Comparison of ENCODE assay signal across 8 cellular contexts in genomic region chr11:6320411-6321207, GRCh38. TPM values are rescaled to one million over a fixed set of nuclear protein-coding genes. Genes with fewer than 3 reads are reported as not detected.
A peak's percentile ranks its signal among the peaks of the same experiment; 100 is the strongest.
DNase-seq lines count a peak whose midpoint lies in the region; ATAC-seq, FAIRE-seq and TF ChIP-seq lines count a peak whose summit lies in the region.

Gene CAVIN3, minus strand, starts transcription at chr11:6320501. Its CDS starts 25 bp downstream, at chr11:6320476.

- H3K27me3 ChIP-seq in uterus: no peaks in the 10 kb centered on the region

- TF ChIP-seq EP300 in A549 (IDR thresholded peaks at IDR 0.05): no peak

- 66% methylated on average over 28 of the region's 44 CpGs for WGBS in A549 (ENCODE audit: missing lambda C conversion rate)

- FAIRE-seq in A549 (lab: Jason Lieb, UNC): no peak

- peaks cover 22% of the 10 kb centered on the region for H3K36me3 Mint-ChIP-seq in activated T-helper 17 cell treated with anti-CD3 and anti-CD28 coated beads, Interleukin-2, amount 50 U/mL, for 72 hours (ENCODE audit: low read depth)
- H3K36me3 Mint-ChIP-seq in osteocyte (ENCODE audit: unreplicated experiment): no peaks in the 10 kb centered on the region

- POLR2A ChIA-PET in A549 (lab: Yijun Ruan, JAX): interaction anchor here (0.7 to 2.0 kb wide), 9 partner anchors 12 to 85 kb away, joined by 3 to 12 read pairs (median 5); partner anchors contain the start of genes CNGA4 and FHIP1B

- H3K9me3 ChIP-seq in A549 (no peaks in the 10 kb centered on the region), uterus (no peaks in the 10 kb centered on the region)

- no peaks in the 10 kb centered on the region for H3K36me3 ChIP-seq in uterus

- intact Hi-C loops in uterus (cut with DNase I; ENCODE audit: low total_unique reads): no loop called here

- no peak for TF ChIP-seq RAD21 in A549 (conservative IDR thresholded peaks at IDR 0.05 in 1 of 2, IDR thresholded peaks at IDR 0.05 in 1 of 2)

- peaks cover 24% of the 10 kb centered on the region for H3K4me1 Mint-ChIP-seq in activated T-helper 17 cell treated with anti-CD3 and anti-CD28 coated beads, Interleukin-2, amount 50 U/mL, for 72 hours
- peaks cover 54% of the 10 kb centered on the region for H3K4me1 Mint-ChIP-seq in osteocyte (ENCODE audit: unreplicated experiment)

- TF ChIP-seq CTCF in A549 (IDR thresholded peaks at IDR 0.05) (no peak), fibroblast of villous mesenchyme (IDR thresholded peaks at IDR 0.05; ENCODE audit: insufficient read depth, low read depth, low read length) (no peak), osteocyte (IDR thresholded peaks at IDR 0.05) (no peak), uterus (IDR thresholded peaks at IDR 0.05) (no peak)

- peak within 1 kb of the TSS; percentile 99 for H3K27ac Mint-ChIP-seq in activated T-helper 17 cell treated with anti-CD3 and anti-CD28 coated beads, Interleukin-2, amount 50 U/mL, for 72 hours
- H3K27ac Mint-ChIP-seq in osteocyte (ENCODE audit: unreplicated experiment): peak within 1 kb of the TSS; percentile 97

- DNase-seq in A549 (ENCODE audit: low read depth in 1 of 2, low spot score in 1 of 2): peak; percentile 23 to 51
- peak; percentile 75 for DNase-seq in HS-27A (ENCODE audit: low read depth)
- DNase-seq in fibroblast of villous mesenchyme (ENCODE audit: low read depth): peak; percentile 91
- DNase-seq in osteocyte (ENCODE audit: extremely low spot score, unreplicated experiment): peak; percentile 88
- peak; percentile 89 to 91 for DNase-seq in uterus
- DNase-seq in pons (ENCODE audit: low spot score): no peak

- H3K4me2 ChIP-seq in A549: peak within 1 kb of the TSS; percentile 91

- H3K4me1 ChIP-seq in A549: peaks cover 15% of the 10 kb centered on the region; the same call in 2 of the 3 replicates
- no peaks in the 10 kb centered on the region for H3K4me1 ChIP-seq in uterus

- peak; percentile 74 to 77 for ATAC-seq in A549
- peak; percentile 32 for ATAC-seq in GM19043 (IDR thresholded peaks at IDR 0.05; ENCODE audit: low read depth, unreplicated experiment)
- ATAC-seq in activated T-helper 17 cell treated with anti-CD3 and anti-CD28 coated beads, Interleukin-2, amount 50 U/mL, for 72 hours (replicated peaks): peak; percentile 73

- H3K27ac ChIP-seq in A549: peak within 1 kb of the TSS; percentile 81 to 93
- peak within 1 kb of the TSS; percentile 94 to 99 for H3K27ac ChIP-seq in uterus

- H3K4me3 ChIP-seq in A549: peak within 1 kb of the TSS; percentile 54
- H3K4me3 ChIP-seq in fibroblast of villous mesenchyme (ENCODE audit: low read depth, low read length): peak within 1 kb of the TSS; percentile 78
- peak within 1 kb of the TSS; percentile 53 to 74 for H3K4me3 ChIP-seq in uterus

- peak within 1 kb of the TSS; percentile 91 for H3K4me3 Mint-ChIP-seq in activated T-helper 17 cell treated with anti-CD3 and anti-CD28 coated beads, Interleukin-2, amount 50 U/mL, for 72 hours
- H3K4me3 Mint-ChIP-seq in osteocyte (ENCODE audit: unreplicated experiment): peak within 1 kb of the TSS; percentile 76

- CTCF ChIA-PET in A549 (lab: Yijun Ruan, JAX): interaction anchor here (0.9 to 2.4 kb wide), 9 partner anchors 20 to 328 kb away, joined by 3 to 14 read pairs (median 5); no protein-coding TSS in a partner anchor

- peaks cover 42% of the 10 kb centered on the region for H3K27me3 Mint-ChIP-seq in activated T-helper 17 cell treated with anti-CD3 and anti-CD28 coated beads, Interleukin-2, amount 50 U/mL, for 72 hours
- no peaks in the 10 kb centered on the region for H3K27me3 Mint-ChIP-seq in osteocyte (ENCODE audit: unreplicated experiment)

- H3K9me3 Mint-ChIP-seq in activated T-helper 17 cell treated with anti-CD3 and anti-CD28 coated beads, Interleukin-2, amount 50 U/mL, for 72 hours: no peaks in the 10 kb centered on the region
- H3K9me3 Mint-ChIP-seq in osteocyte (ENCODE audit: unreplicated experiment): no peaks in the 10 kb centered on the region

- TF ChIP-seq POLR2A in A549 (IDR thresholded peaks at IDR 0.05; ENCODE audit: low read length) (peak; percentile 57), uterus (IDR thresholded peaks at IDR 0.05) (peak; percentile 39 to 51)

TF ChIP-seq in A549, 52 proteins besides CTCF, POLR2A, EP300 and RAD21:
- TF ChIP-seq HES2 (IDR thresholded peaks at IDR 0.05) (no peak), CBX2 (IDR thresholded peaks at IDR 0.05; ENCODE audit: borderline replicate concordance, low read depth) (no peak), ELK1 (IDR thresholded peaks at IDR 0.05; ENCODE audit: low read depth, low read length) (no peak), USF2 (IDR thresholded peaks at IDR 0.05) (no peak), FOSL2 (IDR thresholded peaks at IDR 0.05) (no peak), FOSL2 (CRISPR knock-in tag; IDR thresholded peaks at IDR 0.05) (0 out of 2 replicates have a peak, but pooled peaks have one; percentile 6), NR3C1 (IDR thresholded peaks at IDR 0.05) (no peak), BCL3 (IDR thresholded peaks at IDR 0.05) (no peak), MYC (IDR thresholded peaks at IDR 0.05; ENCODE audit: borderline replicate concordance, low read length) (no peak), E2F6 (IDR thresholded peaks at IDR 0.05; ENCODE audit: borderline replicate concordance, low read depth) (0 out of 2 replicates have a peak, but pooled peaks have one; percentile 19), ZNF302 (CRISPR knock-in tag; IDR thresholded peaks at IDR 0.05) (no peak), EHMT2 (IDR thresholded peaks at IDR 0.05; ENCODE audit: low read depth) (no peak), BHLHE40 (IDR thresholded peaks at IDR 0.05; ENCODE audit: low read depth, low read length) (no peak), ZC3H11A (IDR thresholded peaks at IDR 0.05) (no peak), MAX (IDR thresholded peaks at IDR 0.05) (0 out of 2 replicates have a peak, but pooled peaks have one; percentile 11)

RNA-seq across cellular contexts. Expression of gene CAVIN3, which starts in this region (rescaled TPM):
- polyA plus RNA-seq in A549 (2011; rRNA removed): 5.2 and 6.0 TPM in 2 replicates
- 18.9 and 23.3 TPM in 2 replicates for polyA plus RNA-seq in A549 (2012; cell fraction: cytosol; rRNA removed)
- polyA plus RNA-seq in A549 (2012; cell fraction: nucleus; rRNA removed): 23.4 and 30.6 TPM in 2 replicates
- polyA plus RNA-seq in A549 (2017; fragmentation: RNase III; extraction: RNeasy Plus Mini Kit Qiagen cat#74134 plus additional on column Dnase treatment): 15.9 to 26.7 TPM (median 22.9 TPM) in 3 replicates
- 2.0 and 2.1 TPM in 2 replicates for polyA minus RNA-seq in A549 (2011; rRNA and poly(A)+ RNA removed)
- 10 to 100 TPM in 1 of 2 donors, 1 to 10 TPM in 1; 7.6 to 37.2 TPM for total RNA-seq in activated T-helper 17 cell treated with anti-CD3 and anti-CD28 coated beads, Interleukin-2, amount 50 U/mL, for 72 hours
- 142 and 374 TPM in 2 replicates for total RNA-seq in fibroblast of villous mesenchyme
- total RNA-seq in osteocyte: 30.7 and 32.0 TPM in 2 replicates
- 100 to 1,000 TPM in 2 of 4 donors, 10 to 100 TPM in 2; 78.8 to 388 (median 107) TPM for total RNA-seq in uterus
